ENCODE assay signal across 1 cellular context in the genomic region with DNA sequence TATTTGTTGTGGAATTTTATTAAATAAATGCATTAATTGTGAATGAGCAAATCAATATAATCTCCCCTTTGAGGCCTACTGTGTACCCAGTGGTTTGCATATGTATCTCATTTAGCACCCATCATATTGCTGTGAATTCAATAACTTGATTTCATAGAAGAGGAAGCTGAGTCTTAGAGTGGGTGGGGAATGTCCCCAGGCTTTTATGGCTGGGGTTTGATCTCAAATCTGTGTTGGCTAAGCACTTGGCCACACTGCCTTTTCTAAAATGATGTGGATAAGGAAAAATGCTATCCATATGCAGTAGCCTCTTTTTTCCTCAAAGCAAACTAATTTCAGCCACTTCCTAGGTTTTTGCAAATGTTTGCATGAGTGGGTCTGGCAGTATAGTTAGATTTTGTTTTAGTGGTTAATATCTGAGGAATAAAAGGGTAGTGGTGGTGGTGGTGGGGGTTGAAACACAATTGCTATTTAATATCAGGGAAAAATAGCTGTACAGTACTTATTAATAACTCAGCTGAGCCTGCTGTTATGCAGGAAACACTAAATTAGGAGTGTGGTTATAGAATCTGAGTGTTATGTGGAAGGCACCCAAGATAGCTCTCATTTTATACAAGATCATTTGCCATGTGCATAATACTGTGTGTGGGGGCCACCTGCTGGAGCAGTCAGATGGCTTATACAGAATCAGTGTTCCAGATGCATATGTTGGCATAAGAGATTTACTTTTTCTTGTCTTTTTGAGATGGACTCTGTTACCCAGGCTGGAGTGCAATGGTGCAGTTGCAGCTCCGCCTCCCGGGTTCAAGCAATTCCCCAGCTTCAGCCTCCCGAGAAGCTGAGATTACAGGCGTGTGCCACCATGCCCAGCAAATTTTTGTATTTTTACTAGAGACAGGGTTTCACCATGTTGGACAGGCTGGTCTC.
A peak's percentile ranks its signal among the peaks of the same experiment; 100 is the strongest.
TF ChIP-seq lines count a peak whose summit lies in the region.

No MANE protein-coding gene starts in this region.

TF ChIP-seq in GM12878, 131 proteins besides CTCF, POLR2A, EP300 and RAD21 (continued from another document and continues in another):
- TF ChIP-seq, protein P1, sequence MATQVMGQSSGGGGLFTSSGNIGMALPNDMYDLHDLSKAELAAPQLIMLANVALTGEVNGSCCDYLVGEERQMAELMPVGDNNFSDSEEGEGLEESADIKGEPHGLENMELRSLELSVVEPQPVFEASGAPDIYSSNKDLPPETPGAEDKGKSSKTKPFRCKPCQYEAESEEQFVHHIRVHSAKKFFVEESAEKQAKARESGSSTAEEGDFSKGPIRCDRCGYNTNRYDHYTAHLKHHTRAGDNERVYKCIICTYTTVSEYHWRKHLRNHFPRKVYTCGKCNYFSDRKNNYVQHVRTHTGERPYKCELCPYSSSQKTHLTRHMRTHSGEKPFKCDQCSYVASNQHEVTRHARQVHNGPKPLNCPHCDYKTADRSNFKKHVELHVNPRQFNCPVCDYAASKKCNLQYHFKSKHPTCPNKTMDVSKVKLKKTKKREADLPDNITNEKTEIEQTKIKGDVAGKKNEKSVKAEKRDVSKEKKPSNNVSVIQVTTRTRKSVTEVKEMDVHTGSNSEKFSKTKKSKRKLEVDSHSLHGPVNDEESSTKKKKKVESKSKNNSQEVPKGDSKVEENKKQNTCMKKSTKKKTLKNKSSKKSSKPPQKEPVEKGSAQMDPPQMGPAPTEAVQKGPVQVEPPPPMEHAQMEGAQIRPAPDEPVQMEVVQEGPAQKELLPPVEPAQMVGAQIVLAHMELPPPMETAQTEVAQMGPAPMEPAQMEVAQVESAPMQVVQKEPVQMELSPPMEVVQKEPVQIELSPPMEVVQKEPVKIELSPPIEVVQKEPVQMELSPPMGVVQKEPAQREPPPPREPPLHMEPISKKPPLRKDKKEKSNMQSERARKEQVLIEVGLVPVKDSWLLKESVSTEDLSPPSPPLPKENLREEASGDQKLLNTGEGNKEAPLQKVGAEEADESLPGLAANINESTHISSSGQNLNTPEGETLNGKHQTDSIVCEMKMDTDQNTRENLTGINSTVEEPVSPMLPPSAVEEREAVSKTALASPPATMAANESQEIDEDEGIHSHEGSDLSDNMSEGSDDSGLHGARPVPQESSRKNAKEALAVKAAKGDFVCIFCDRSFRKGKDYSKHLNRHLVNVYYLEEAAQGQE (IDR thresholded peaks at IDR 0.05; ENCODE audit: low read depth, low read length): no peak
- TF ChIP-seq ZNF384 (IDR thresholded peaks at IDR 0.05; ENCODE audit: borderline replicate concordance, low read depth, low read length) (no peak), SMC3 (IDR thresholded peaks at IDR 0.05; ENCODE audit: borderline replicate concordance, low read length) (peak; percentile 59; the same call in 1 of the 2 replicates), BCL11A (IDR thresholded peaks at IDR 0.05; ENCODE audit: low read depth, low read length) (no peak), IKZF1 (conservative IDR thresholded peaks at IDR 0.05) (0 out of 2 replicates have a peak, but pooled peaks have one; percentile 17), NRF1 (conservative IDR thresholded peaks at IDR 0.05; ENCODE audit: low read depth, low read length) (no peak), IKZF2 (IDR thresholded peaks at IDR 0.05) (peak; percentile 15 to 29; a peak in 2 of 4 replicates), ATF7 (IDR thresholded peaks at IDR 0.05; ENCODE audit: low read depth) (no peak), MEF2B (IDR thresholded peaks at IDR 0.05; ENCODE audit: partially characterized antibody, poor library complexity, severe bottlenecking) (peak; percentile 47), FOXM1 (IDR thresholded peaks at IDR 0.05; ENCODE audit: low read depth, low read length) (peak; percentile 62; the same call in 1 of the 2 replicates), HDAC6 (IDR thresholded peaks at IDR 0.05; ENCODE audit: unreplicated experiment) (no peak), RELA (IDR thresholded peaks at IDR 0.05; ENCODE audit: borderline replicate concordance, partially characterized antibody) (peak; percentile 18), NBN (IDR thresholded peaks at IDR 0.05) (0 out of 2 replicates have a peak, but pooled peaks have one; percentile 45), JUNB (IDR thresholded peaks at IDR 0.05) (0 out of 2 replicates have a peak, but pooled peaks have one; percentile 14), RCOR1 (conservative IDR thresholded peaks at IDR 0.05; ENCODE audit: low read depth, low read length) (no peak), YY1 (IDR thresholded peaks at IDR 0.05; ENCODE audit: low read depth, low read length) (no peak), EGR1 (IDR thresholded peaks at IDR 0.05; ENCODE audit: borderline replicate concordance in 1 of 2, low read depth in 2 of 2, low read length in 2 of 2) (peak in 1 of 2 experiments; percentile 94; a peak in 2 of 3 replicates), MEF2A (IDR thresholded peaks at IDR 0.05; ENCODE audit: insufficient read depth, low read depth, low read length) (0 out of 2 replicates have a peak, but pooled peaks have one; percentile 7), PAX8 (IDR thresholded peaks at IDR 0.05) (no peak), SMARCA5 (IDR thresholded peaks at IDR 0.05) (0 out of 2 replicates have a peak, but pooled peaks have one; percentile 29), RAD51 (IDR thresholded peaks at IDR 0.05) (no peak), CHD2 (IDR thresholded peaks at IDR 0.05; ENCODE audit: borderline replicate concordance, low read depth, low read length) (no peak), SPI1 (IDR thresholded peaks at IDR 0.05; ENCODE audit: borderline replicate concordance, insufficient read depth, low read depth, low read length) (peak; percentile 37; the same call in 1 of the 2 replicates), MTA3 (IDR thresholded peaks at IDR 0.05; ENCODE audit: borderline replicate concordance, low read length) (peak; percentile 70; the same call in 1 of the 2 replicates), FOS (IDR thresholded peaks at IDR 0.05; ENCODE audit: borderline replicate concordance, extremely low read depth, insufficient read length) (no peak), ETV6 (conservative IDR thresholded peaks at IDR 0.05 in 1 of 2, IDR thresholded peaks at IDR 0.05 in 1 of 2; ENCODE audit: borderline replicate concordance in 1 of 2, low read depth in 1 of 2) (peak in 1 of 2 experiments; percentile 29; a peak in 1 of 4 replicates), NFIC (IDR thresholded peaks at IDR 0.05; ENCODE audit: low read depth, low read length) (peak; percentile 64), ZNF217 (IDR thresholded peaks at IDR 0.05) (no peak)
- TF ChIP-seq, protein P2, sequence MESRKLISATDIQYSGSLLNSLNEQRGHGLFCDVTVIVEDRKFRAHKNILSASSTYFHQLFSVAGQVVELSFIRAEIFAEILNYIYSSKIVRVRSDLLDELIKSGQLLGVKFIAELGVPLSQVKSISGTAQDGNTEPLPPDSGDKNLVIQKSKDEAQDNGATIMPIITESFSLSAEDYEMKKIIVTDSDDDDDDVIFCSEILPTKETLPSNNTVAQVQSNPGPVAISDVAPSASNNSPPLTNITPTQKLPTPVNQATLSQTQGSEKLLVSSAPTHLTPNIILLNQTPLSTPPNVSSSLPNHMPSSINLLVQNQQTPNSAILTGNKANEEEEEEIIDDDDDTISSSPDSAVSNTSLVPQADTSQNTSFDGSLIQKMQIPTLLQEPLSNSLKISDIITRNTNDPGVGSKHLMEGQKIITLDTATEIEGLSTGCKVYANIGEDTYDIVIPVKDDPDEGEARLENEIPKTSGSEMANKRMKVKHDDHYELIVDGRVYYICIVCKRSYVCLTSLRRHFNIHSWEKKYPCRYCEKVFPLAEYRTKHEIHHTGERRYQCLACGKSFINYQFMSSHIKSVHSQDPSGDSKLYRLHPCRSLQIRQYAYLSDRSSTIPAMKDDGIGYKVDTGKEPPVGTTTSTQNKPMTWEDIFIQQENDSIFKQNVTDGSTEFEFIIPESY (IDR thresholded peaks at IDR 0.05): no peak
- TF ChIP-seq, protein P3, sequence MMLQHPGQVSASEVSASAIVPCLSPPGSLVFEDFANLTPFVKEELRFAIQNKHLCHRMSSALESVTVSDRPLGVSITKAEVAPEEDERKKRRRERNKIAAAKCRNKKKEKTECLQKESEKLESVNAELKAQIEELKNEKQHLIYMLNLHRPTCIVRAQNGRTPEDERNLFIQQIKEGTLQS (IDR thresholded peaks at IDR 0.05; ENCODE audit: borderline replicate concordance, extremely low read depth, low read depth, low read length): no peak
- TF ChIP-seq, protein P4, sequence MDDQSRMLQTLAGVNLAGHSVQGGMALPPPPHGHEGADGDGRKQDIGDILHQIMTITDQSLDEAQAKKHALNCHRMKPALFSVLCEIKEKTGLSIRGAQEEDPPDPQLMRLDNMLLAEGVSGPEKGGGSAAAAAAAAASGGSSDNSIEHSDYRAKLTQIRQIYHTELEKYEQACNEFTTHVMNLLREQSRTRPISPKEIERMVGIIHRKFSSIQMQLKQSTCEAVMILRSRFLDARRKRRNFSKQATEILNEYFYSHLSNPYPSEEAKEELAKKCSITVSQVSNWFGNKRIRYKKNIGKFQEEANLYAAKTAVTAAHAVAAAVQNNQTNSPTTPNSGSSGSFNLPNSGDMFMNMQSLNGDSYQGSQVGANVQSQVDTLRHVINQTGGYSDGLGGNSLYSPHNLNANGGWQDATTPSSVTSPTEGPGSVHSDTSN (IDR thresholded peaks at IDR 0.05; ENCODE audit: insufficient replicate concordance, low read depth, low read length): no peak
- TF ChIP-seq, protein P5, sequence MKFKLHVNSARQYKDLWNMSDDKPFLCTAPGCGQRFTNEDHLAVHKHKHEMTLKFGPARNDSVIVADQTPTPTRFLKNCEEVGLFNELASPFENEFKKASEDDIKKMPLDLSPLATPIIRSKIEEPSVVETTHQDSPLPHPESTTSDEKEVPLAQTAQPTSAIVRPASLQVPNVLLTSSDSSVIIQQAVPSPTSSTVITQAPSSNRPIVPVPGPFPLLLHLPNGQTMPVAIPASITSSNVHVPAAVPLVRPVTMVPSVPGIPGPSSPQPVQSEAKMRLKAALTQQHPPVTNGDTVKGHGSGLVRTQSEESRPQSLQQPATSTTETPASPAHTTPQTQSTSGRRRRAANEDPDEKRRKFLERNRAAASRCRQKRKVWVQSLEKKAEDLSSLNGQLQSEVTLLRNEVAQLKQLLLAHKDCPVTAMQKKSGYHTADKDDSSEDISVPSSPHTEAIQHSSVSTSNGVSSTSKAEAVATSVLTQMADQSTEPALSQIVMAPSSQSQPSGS (IDR thresholded peaks at IDR 0.05; ENCODE audit: low read length): peak; percentile 42
- TF ChIP-seq, protein P6, sequence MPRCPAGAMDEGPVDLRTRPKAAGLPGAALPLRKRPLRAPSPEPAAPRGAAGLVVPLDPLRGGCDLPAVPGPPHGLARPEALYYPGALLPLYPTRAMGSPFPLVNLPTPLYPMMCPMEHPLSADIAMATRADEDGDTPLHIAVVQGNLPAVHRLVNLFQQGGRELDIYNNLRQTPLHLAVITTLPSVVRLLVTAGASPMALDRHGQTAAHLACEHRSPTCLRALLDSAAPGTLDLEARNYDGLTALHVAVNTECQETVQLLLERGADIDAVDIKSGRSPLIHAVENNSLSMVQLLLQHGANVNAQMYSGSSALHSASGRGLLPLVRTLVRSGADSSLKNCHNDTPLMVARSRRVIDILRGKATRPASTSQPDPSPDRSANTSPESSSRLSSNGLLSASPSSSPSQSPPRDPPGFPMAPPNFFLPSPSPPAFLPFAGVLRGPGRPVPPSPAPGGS (IDR thresholded peaks at IDR 0.05; ENCODE audit: borderline replicate concordance, insufficient read depth, low read depth, low read length, poor library complexity, severe bottlenecking): peak; percentile 37
- TF ChIP-seq, protein P7, sequence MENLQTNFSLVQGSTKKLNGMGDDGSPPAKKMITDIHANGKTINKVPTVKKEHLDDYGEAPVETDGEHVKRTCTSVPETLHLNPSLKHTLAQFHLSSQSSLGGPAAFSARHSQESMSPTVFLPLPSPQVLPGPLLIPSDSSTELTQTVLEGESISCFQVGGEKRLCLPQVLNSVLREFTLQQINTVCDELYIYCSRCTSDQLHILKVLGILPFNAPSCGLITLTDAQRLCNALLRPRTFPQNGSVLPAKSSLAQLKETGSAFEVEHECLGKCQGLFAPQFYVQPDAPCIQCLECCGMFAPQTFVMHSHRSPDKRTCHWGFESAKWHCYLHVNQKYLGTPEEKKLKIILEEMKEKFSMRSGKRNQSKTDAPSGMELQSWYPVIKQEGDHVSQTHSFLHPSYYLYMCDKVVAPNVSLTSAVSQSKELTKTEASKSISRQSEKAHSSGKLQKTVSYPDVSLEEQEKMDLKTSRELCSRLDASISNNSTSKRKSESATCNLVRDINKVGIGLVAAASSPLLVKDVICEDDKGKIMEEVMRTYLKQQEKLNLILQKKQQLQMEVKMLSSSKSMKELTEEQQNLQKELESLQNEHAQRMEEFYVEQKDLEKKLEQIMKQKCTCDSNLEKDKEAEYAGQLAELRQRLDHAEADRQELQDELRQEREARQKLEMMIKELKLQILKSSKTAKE (IDR thresholded peaks at IDR 0.05; ENCODE audit: low read depth, poor library complexity, severe bottlenecking): peak; percentile 31
- TF ChIP-seq, protein P8, sequence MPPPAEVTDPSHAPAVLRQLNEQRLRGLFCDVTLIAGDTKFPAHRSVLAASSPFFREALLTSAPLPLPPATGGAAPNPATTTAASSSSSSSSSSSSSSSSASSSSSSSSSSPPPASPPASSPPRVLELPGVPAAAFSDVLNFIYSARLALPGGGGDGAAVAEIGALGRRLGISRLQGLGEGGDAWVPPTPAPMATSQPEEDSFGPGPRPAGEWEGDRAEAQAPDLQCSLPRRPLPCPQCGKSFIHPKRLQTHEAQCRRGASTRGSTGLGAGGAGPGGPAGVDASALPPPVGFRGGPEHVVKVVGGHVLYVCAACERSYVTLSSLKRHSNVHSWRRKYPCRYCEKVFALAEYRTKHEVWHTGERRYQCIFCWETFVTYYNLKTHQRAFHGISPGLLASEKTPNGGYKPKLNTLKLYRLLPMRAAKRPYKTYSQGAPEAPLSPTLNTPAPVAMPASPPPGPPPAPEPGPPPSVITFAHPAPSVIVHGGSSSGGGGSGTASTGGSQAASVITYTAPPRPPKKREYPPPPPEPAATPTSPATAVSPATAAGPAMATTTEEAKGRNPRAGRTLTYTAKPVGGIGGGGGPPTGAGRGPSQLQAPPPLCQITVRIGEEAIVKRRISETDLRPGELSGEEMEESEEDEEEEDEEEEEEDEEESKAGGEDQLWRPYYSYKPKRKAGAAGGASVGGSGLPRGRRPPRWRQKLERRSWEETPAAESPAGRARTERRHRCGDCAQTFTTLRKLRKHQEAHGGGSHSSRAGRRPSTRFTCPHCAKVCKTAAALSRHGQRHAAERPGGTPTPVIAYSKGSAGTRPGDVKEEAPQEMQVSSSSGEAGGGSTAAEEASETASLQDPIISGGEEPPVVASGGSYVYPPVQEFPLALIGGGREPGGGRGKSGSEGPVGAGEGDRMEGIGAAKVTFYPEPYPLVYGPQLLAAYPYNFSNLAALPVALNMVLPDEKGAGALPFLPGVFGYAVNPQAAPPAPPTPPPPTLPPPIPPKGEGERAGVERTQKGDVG (CRISPR knock-in tag; IDR thresholded peaks at IDR 0.05): no peak
- TF ChIP-seq, protein P9, sequence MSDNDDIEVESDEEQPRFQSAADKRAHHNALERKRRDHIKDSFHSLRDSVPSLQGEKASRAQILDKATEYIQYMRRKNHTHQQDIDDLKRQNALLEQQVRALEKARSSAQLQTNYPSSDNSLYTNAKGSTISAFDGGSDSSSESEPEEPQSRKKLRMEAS (IDR thresholded peaks at IDR 0.05; ENCODE audit: low read depth, low read length): no peak
- TF ChIP-seq, protein P10, sequence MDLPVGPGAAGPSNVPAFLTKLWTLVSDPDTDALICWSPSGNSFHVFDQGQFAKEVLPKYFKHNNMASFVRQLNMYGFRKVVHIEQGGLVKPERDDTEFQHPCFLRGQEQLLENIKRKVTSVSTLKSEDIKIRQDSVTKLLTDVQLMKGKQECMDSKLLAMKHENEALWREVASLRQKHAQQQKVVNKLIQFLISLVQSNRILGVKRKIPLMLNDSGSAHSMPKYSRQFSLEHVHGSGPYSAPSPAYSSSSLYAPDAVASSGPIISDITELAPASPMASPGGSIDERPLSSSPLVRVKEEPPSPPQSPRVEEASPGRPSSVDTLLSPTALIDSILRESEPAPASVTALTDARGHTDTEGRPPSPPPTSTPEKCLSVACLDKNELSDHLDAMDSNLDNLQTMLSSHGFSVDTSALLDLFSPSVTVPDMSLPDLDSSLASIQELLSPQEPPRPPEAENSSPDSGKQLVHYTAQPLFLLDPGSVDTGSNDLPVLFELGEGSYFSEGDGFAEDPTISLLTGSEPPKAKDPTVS (IDR thresholded peaks at IDR 0.05; ENCODE audit: low read depth, low read length): no peak
